In the genomic region with DNA sequence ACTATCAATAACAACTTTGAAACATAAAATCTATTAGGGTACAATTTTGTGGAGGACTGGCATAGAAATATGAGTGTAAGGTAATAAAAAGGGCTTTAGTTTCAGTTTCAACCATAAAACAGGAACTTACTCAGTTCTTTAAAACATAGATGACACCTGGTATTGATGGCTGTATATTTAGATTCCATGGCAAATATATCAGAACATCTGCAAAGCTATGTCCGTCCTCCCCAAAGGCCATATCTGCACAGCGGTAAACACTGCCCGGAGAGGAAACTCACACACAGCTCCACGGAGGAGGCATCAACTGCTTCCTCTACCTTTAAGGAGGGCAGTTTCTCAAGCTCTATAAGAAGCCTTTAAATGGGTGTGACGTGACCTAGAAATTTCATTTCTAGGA, we compare ENCODE assay signal across 12 cellular contexts.
"Had no signal": no experiment of that assay in that cellular context is flagged by ENCODE, and none has a peak within 500 bp of the region (broad histone marks: within the 10 kb centered on the region; RNA-seq: fewer than 3 reads in every experiment).

No MANE protein-coding gene starts in this region.

- H3K36me3 Mint-ChIP-seq: type B pancreatic cell had no signal

- H3K4me3 Mint-ChIP-seq: naive thymus-derived CD8-positive, alpha-beta T cell; type B pancreatic cell had no signal

- H3K27ac Mint-ChIP-seq: naive thymus-derived CD8-positive, alpha-beta T cell; type B pancreatic cell had no signal

- DNase-seq: cortex of kidney; effector memory CD4-positive, alpha-beta T cell; heart right ventricle; hypothalamus; kidney glomerular epithelial cell; mucosa of descending colon; naive thymus-derived CD8-positive, alpha-beta T cell; sigmoid colon; stimulated activated naive CD4-positive, alpha-beta T cell treated with Interleukin-2 at 50 U/mL for 16 hours; thyroid gland had no signal

- ATAC-seq: esophagus mucosa; heart right ventricle; mucosa of descending colon; naive thymus-derived CD8-positive, alpha-beta T cell had no signal
